ENCODE assay signal across 22 cellular contexts in the genomic region with DNA sequence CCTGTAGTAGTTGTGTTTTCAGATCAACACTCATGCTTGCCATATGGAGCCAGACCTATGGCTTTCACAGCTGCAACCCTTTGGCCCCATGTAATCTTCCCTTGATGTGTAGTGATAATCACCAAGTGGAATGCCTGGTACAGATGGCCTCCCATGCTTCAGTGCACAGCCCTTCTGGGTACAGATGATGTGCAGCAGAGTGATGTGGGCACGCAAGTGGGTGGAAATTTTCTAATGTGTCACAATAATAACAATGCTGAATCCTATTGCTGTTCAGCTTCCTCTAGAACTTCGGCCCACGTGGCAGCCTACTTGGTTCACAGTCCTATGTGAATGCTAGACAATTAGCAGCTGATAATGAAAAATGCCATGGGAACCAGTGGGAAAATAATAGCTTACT.
DNase-seq lines count a peak whose midpoint lies in the region; ATAC-seq and TF ChIP-seq lines count a peak whose summit lies in the region.
"Had no signal": no experiment of that assay in that cellular context is flagged by ENCODE, and none has a peak within 500 bp of the region (broad histone marks: within the 10 kb centered on the region; RNA-seq: fewer than 3 reads in every experiment).

No MANE protein-coding gene starts in this region.

- no peak overlapping the region for H3K27ac Mint-ChIP-seq in WTC11
- H3K27ac Mint-ChIP-seq: immature natural killer cell; stimulated activated memory B cell treated with anti-CD40 and anti-IgM and Interleukin-4, amounts not matched to agents 10 μg/mL and 1 μg/mL and 100 μg/mL, for 72 hours had no signal

- TF ChIP-seq CTCF in brain microvascular endothelial cell (IDR thresholded peaks at IDR 0.05; ENCODE audit: low read depth, low read length, missing control alignments) (no peak), WTC11 (IDR thresholded peaks at IDR 0.05) (no peak)

- H3K36me3 Mint-ChIP-seq in WTC11, result no peaks in the 10 kb centered on the region
- H3K36me3 Mint-ChIP-seq: CD4-positive, CD25-positive, alpha-beta regulatory T cell; immature natural killer cell; stimulated activated memory B cell treated with anti-CD40 and anti-IgM and Interleukin-4, amounts not matched to agents 10 μg/mL and 1 μg/mL and 100 μg/mL, for 72 hours had no signal

- ATAC-seq in GM21619 (IDR thresholded peaks at IDR 0.05; ENCODE audit: unreplicated experiment), result no peak
- no peak for ATAC-seq in WTC11
- no peak for ATAC-seq in GM18867 (IDR thresholded peaks at IDR 0.05; ENCODE audit: unreplicated experiment)
- ATAC-seq: HepG2; stimulated activated memory B cell treated with anti-CD40 and anti-IgM and Interleukin-4, amounts not matched to agents 10 μg/mL and 1 μg/mL and 100 μg/mL, for 72 hours had no signal

- no peaks in the 10 kb centered on the region for H3K27me3 ChIP-seq in brain microvascular endothelial cell (replicated peaks)
- H3K27me3 ChIP-seq: hepatocyte, vagina had no signal

- no peak overlapping the region for H3K4me3 Mint-ChIP-seq in WTC11
- H3K4me3 Mint-ChIP-seq: CD4-positive, CD25-positive, alpha-beta regulatory T cell; immature natural killer cell; stimulated activated memory B cell treated with anti-CD40 and anti-IgM and Interleukin-4, amounts not matched to agents 10 μg/mL and 1 μg/mL and 100 μg/mL, for 72 hours had no signal

- DNase-seq in Daoy (ENCODE audit: low read depth), result peak; percentile 22
- peak; percentile 17 for DNase-seq in NCI-H446 treated with DMSO at 0.1 percent for 48 hours (lab: John Stamatoyannopoulos, UW)
- peak; percentile 37 for DNase-seq in brain microvascular endothelial cell
- DNase-seq in posterior cingulate gyrus, result peak in 6 of 10 donors; percentile 7 to 81 (median 50)
- no peak for DNase-seq in activated naive CD4-positive, alpha-beta T cell (lab: John Stamatoyannopoulos, UW)
- no peak for DNase-seq in WTC11 (ENCODE audit: low spot score)
- DNase-seq: activated naive CD4-positive, alpha-beta T cell treated with anti-CD3 and anti-CD28 coated beads, Interleukin-2, amount 50 U/mL, for 16 hours; activated T-cell treated with anti-CD3 and anti-CD28 coated beads, Interleukin-2, amount 50 U/mL, for 48 hours; aorta; CD4-positive, CD25-positive, alpha-beta regulatory T cell; immature natural killer cell; NCI-H1092; NCI-H2029 treated with DMSO at 0.1 percent for 48 hours; NCI-H510A had no signal

- H3K4me3 ChIP-seq in brain microvascular endothelial cell (ENCODE audit: low read depth, low read length), result no peak overlapping the region
- H3K4me3 ChIP-seq: hepatocyte, smooth muscle cell, vagina had no signal

- POLR2A ChIA-PET in WTC11 (lab: Charles Lee), result interaction anchor here (1.0 kb wide), 1 partner anchor 17 kb away, joined by 3 read pairs; no protein-coding TSS in a partner anchor

- H3K9me3 Mint-ChIP-seq in WTC11, result 0 out of 2 replicates have a peak, but pooled peaks cover under 1% of the 10 kb centered on the region
- H3K9me3 Mint-ChIP-seq: CD4-positive, CD25-positive, alpha-beta regulatory T cell; immature natural killer cell; stimulated activated memory B cell treated with anti-CD40 and anti-IgM and Interleukin-4, amounts not matched to agents 10 μg/mL and 1 μg/mL and 100 μg/mL, for 72 hours had no signal

- H3K4me1 Mint-ChIP-seq in WTC11, result peaks cover 5% of the 10 kb centered on the region
- H3K4me1 Mint-ChIP-seq: CD4-positive, CD25-positive, alpha-beta regulatory T cell; immature natural killer cell; stimulated activated memory B cell treated with anti-CD40 and anti-IgM and Interleukin-4, amounts not matched to agents 10 μg/mL and 1 μg/mL and 100 μg/mL, for 72 hours had no signal

- CTCF ChIA-PET in WTC11 (lab: Charles Lee), result no interaction called here

- no peaks in the 10 kb centered on the region for H3K27me3 Mint-ChIP-seq in WTC11 (ENCODE audit: low read depth)
- H3K27me3 Mint-ChIP-seq: stimulated activated memory B cell treated with anti-CD40 and anti-IgM and Interleukin-4, amounts not matched to agents 10 μg/mL and 1 μg/mL and 100 μg/mL, for 72 hours had no signal

- intact Hi-C loops in posterior cingulate gyrus (cut with DNase I), result no loop called here

- no peaks in the 10 kb centered on the region for H3K36me3 ChIP-seq in brain microvascular endothelial cell (replicated peaks)
- H3K36me3 ChIP-seq: vagina had no signal

- H3K27ac ChIP-seq in brain microvascular endothelial cell, result no peak overlapping the region
- H3K27ac ChIP-seq: hepatocyte, HL-60, vagina had no signal

- in situ Hi-C loops in brain microvascular endothelial cell (cut with HindIII; ENCODE audit: low pct_ligation_motif_present, low sequenced_read_pairs), result no loop called here

TF ChIP-seq in WTC11, 78 proteins besides CTCF, POLR2A, EP300 and RAD21 (continues in another document):
- TF ChIP-seq, protein P1, sequence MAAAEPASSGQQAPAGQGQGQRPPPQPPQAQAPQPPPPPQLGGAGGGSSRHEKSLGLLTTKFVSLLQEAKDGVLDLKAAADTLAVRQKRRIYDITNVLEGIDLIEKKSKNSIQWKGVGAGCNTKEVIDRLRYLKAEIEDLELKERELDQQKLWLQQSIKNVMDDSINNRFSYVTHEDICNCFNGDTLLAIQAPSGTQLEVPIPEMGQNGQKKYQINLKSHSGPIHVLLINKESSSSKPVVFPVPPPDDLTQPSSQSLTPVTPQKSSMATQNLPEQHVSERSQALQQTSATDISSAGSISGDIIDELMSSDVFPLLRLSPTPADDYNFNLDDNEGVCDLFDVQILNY (CRISPR knock-in tag; IDR thresholded peaks at IDR 0.05), result no peak
- TF ChIP-seq FOXJ3 (CRISPR knock-in tag; IDR thresholded peaks at IDR 0.05; ENCODE audit: borderline replicate concordance), result no peak
- no peak for TF ChIP-seq TEAD4 (CRISPR knock-in tag; IDR thresholded peaks at IDR 0.05)
- no peak for TF ChIP-seq EMX1 (CRISPR knock-in tag; IDR thresholded peaks at IDR 0.05)
- TF ChIP-seq ETV6 (CRISPR knock-in tag; IDR thresholded peaks at IDR 0.05), result no peak
- TF ChIP-seq NFYB (CRISPR knock-in tag; conservative IDR thresholded peaks at IDR 0.05; ENCODE audit: low read depth), result no peak
- TF ChIP-seq, protein P2, sequence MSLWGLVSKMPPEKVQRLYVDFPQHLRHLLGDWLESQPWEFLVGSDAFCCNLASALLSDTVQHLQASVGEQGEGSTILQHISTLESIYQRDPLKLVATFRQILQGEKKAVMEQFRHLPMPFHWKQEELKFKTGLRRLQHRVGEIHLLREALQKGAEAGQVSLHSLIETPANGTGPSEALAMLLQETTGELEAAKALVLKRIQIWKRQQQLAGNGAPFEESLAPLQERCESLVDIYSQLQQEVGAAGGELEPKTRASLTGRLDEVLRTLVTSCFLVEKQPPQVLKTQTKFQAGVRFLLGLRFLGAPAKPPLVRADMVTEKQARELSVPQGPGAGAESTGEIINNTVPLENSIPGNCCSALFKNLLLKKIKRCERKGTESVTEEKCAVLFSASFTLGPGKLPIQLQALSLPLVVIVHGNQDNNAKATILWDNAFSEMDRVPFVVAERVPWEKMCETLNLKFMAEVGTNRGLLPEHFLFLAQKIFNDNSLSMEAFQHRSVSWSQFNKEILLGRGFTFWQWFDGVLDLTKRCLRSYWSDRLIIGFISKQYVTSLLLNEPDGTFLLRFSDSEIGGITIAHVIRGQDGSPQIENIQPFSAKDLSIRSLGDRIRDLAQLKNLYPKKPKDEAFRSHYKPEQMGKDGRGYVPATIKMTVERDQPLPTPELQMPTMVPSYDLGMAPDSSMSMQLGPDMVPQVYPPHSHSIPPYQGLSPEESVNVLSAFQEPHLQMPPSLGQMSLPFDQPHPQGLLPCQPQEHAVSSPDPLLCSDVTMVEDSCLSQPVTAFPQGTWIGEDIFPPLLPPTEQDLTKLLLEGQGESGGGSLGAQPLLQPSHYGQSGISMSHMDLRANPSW (CRISPR knock-in tag; conservative IDR thresholded peaks at IDR 0.05; ENCODE audit: low read depth), result no peak
- no peak for TF ChIP-seq SP1 (CRISPR knock-in tag; conservative IDR thresholded peaks at IDR 0.05)
- no peak for TF ChIP-seq MYBL2 (CRISPR knock-in tag; IDR thresholded peaks at IDR 0.05)
- no peak for TF ChIP-seq GRHL2 (CRISPR knock-in tag; IDR thresholded peaks at IDR 0.05; ENCODE audit: insufficient replicate concordance, severe bottlenecking)
- no peak for TF ChIP-seq JAZF1 (CRISPR knock-in tag; IDR thresholded peaks at IDR 0.05)
- TF ChIP-seq, protein P3, sequence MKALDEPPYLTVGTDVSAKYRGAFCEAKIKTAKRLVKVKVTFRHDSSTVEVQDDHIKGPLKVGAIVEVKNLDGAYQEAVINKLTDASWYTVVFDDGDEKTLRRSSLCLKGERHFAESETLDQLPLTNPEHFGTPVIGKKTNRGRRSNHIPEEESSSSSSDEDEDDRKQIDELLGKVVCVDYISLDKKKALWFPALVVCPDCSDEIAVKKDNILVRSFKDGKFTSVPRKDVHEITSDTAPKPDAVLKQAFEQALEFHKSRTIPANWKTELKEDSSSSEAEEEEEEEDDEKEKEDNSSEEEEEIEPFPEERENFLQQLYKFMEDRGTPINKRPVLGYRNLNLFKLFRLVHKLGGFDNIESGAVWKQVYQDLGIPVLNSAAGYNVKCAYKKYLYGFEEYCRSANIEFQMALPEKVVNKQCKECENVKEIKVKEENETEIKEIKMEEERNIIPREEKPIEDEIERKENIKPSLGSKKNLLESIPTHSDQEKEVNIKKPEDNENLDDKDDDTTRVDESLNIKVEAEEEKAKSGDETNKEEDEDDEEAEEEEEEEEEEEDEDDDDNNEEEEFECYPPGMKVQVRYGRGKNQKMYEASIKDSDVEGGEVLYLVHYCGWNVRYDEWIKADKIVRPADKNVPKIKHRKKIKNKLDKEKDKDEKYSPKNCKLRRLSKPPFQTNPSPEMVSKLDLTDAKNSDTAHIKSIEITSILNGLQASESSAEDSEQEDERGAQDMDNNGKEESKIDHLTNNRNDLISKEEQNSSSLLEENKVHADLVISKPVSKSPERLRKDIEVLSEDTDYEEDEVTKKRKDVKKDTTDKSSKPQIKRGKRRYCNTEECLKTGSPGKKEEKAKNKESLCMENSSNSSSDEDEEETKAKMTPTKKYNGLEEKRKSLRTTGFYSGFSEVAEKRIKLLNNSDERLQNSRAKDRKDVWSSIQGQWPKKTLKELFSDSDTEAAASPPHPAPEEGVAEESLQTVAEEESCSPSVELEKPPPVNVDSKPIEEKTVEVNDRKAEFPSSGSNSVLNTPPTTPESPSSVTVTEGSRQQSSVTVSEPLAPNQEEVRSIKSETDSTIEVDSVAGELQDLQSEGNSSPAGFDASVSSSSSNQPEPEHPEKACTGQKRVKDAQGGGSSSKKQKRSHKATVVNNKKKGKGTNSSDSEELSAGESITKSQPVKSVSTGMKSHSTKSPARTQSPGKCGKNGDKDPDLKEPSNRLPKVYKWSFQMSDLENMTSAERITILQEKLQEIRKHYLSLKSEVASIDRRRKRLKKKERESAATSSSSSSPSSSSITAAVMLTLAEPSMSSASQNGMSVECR (CRISPR knock-in tag; IDR thresholded peaks at IDR 0.05; ENCODE audit: borderline replicate concordance), result no peak
- no peak for TF ChIP-seq NFATC4 (CRISPR knock-in tag; IDR thresholded peaks at IDR 0.05)
- no peak for TF ChIP-seq MXD4 (CRISPR knock-in tag; IDR thresholded peaks at IDR 0.05; ENCODE audit: borderline replicate concordance)

Comparison
In these comparisons a context has a peak if more than half of its experiments do, and no peak if none do; other contexts are left out.
1. DNase-seq: peak in Daoy (single experiment), NCI-H446 treated with DMSO at 0.1 percent for 48 hours (single experiment), brain microvascular endothelial cell (single experiment) and posterior cingulate gyrus (6 of 10); none in activated naive CD4-positive, alpha-beta T cell (0 of 4) and WTC11 (single experiment).